23 cellular contexts compared by ENCODE assay signal in genomic region chr17:28878158-28878910, GRCh38. TPM values are rescaled to one million over a fixed set of nuclear protein-coding genes. Genes with fewer than 3 reads are reported as not detected.
A peak's percentile ranks its signal among the peaks of the same experiment; 100 is the strongest.
DNase-seq lines count a peak whose midpoint lies in the region; ATAC-seq and TF ChIP-seq lines count a peak whose summit lies in the region.
"Had no signal": no experiment of that assay in that cellular context is flagged by ENCODE, and none has a peak within 500 bp of the region (broad histone marks: within the 10 kb centered on the region; RNA-seq: fewer than 3 reads in every experiment).

No MANE protein-coding gene starts in this region.

- intact Hi-C loops in activated CD4-positive, alpha-beta memory T cell treated with anti-CD3 and anti-CD28 coated beads for 36 hours (cut with micrococcal nuclease): no loop called here

- H3K27ac Mint-ChIP-seq in activated CD4-positive, alpha-beta memory T cell treated with anti-CD3 and anti-CD28 coated beads for 36 hours: peak overlapping the region; percentile 9
- H3K27ac Mint-ChIP-seq in activated CD4-positive, alpha-beta memory T cell treated with anti-CD3 and anti-CD28 coated beads, Interleukin-2, amount 10 ng/mL, durations not matched to agents 7 days and 5 days: no peak overlapping the region
- H3K27ac Mint-ChIP-seq in activated naive CD8-positive, alpha-beta T cell treated with anti-CD3 and anti-CD28 coated beads, Interleukin-2, amount 50 U/mL, for 24 hours: peak overlapping the region; percentile 7
- H3K27ac Mint-ChIP-seq: activated T-helper 2 cell treated with anti-CD3 and anti-CD28 coated beads, Interferon-gamma antibody, Interleukin-2, Interleukin-4, amounts not matched to agents 10 μg/mL and 5 μg/mL and 100 μg/mL, durations not matched to agents 14 hours and 24 hours and 36 hours; mesothelial cell of epicardium; type B pancreatic cell had no signal

- H3K9me3 ChIP-seq in neutrophil (no peaks in the 10 kb centered on the region), Karpas-422 (ENCODE audit: low read length) (no peaks in the 10 kb centered on the region)
- H3K9me3 ChIP-seq: heart left ventricle, left lung, ovary, right atrium auricular region had no signal

- no peaks in the 10 kb centered on the region for H3K27me3 Mint-ChIP-seq in activated CD4-positive, alpha-beta memory T cell treated with anti-CD3 and anti-CD28 coated beads for 36 hours
- no peaks in the 10 kb centered on the region for H3K27me3 Mint-ChIP-seq in activated CD4-positive, alpha-beta memory T cell treated with anti-CD3 and anti-CD28 coated beads, Interleukin-2, amount 10 ng/mL, durations not matched to agents 7 days and 5 days
- H3K27me3 Mint-ChIP-seq in activated naive CD8-positive, alpha-beta T cell treated with anti-CD3 and anti-CD28 coated beads, Interleukin-2, amount 50 U/mL, for 24 hours: no peaks in the 10 kb centered on the region
- H3K27me3 Mint-ChIP-seq: type B pancreatic cell had no signal

- H3K9me3 Mint-ChIP-seq in activated CD4-positive, alpha-beta memory T cell treated with anti-CD3 and anti-CD28 coated beads for 36 hours: no peaks in the 10 kb centered on the region
- no peaks in the 10 kb centered on the region for H3K9me3 Mint-ChIP-seq in activated CD4-positive, alpha-beta memory T cell treated with anti-CD3 and anti-CD28 coated beads, Interleukin-2, amount 10 ng/mL, durations not matched to agents 7 days and 5 days
- no peaks in the 10 kb centered on the region for H3K9me3 Mint-ChIP-seq in activated naive CD8-positive, alpha-beta T cell treated with anti-CD3 and anti-CD28 coated beads, Interleukin-2, amount 50 U/mL, for 24 hours
- H3K9me3 Mint-ChIP-seq: activated T-helper 2 cell treated with anti-CD3 and anti-CD28 coated beads, Interferon-gamma antibody, Interleukin-2, Interleukin-4, amounts not matched to agents 10 μg/mL and 5 μg/mL and 100 μg/mL, durations not matched to agents 14 hours and 24 hours and 36 hours; mesothelial cell of epicardium; natural killer cell; type B pancreatic cell had no signal

- H2AFZ ChIP-seq in Karpas-422 (ENCODE audit: low read length): no peak overlapping the region
- H2AFZ ChIP-seq: GM23248 had no signal

- H3K4me2 ChIP-seq in Karpas-422 (ENCODE audit: low read depth, low read length, poor library complexity, severe bottlenecking): no peak overlapping the region

- no peak overlapping the region for H3K4me3 Mint-ChIP-seq in activated CD4-positive, alpha-beta memory T cell treated with anti-CD3 and anti-CD28 coated beads for 36 hours
- no peak overlapping the region for H3K4me3 Mint-ChIP-seq in activated CD4-positive, alpha-beta memory T cell treated with anti-CD3 and anti-CD28 coated beads, Interleukin-2, amount 10 ng/mL, durations not matched to agents 7 days and 5 days
- H3K4me3 Mint-ChIP-seq in activated naive CD8-positive, alpha-beta T cell treated with anti-CD3 and anti-CD28 coated beads, Interleukin-2, amount 50 U/mL, for 24 hours: no peak overlapping the region
- H3K4me3 Mint-ChIP-seq: mesothelial cell of epicardium, natural killer cell, type B pancreatic cell had no signal

- H3K4me1 ChIP-seq in neutrophil (ENCODE audit: control insufficient read depth in 1 of 2, insufficient read depth in 1 of 2, low read depth in 1 of 2, low read length in 1 of 2) (no peaks in the 10 kb centered on the region), Karpas-422 (ENCODE audit: low read length) (peaks cover 15% of the 10 kb centered on the region)
- H3K4me1 ChIP-seq: heart left ventricle, left lung, right atrium auricular region had no signal

- peaks cover 32% of the 10 kb centered on the region for H3K4me1 Mint-ChIP-seq in activated CD4-positive, alpha-beta memory T cell treated with anti-CD3 and anti-CD28 coated beads for 36 hours (ENCODE audit: low read depth)
- peaks cover 17% of the 10 kb centered on the region for H3K4me1 Mint-ChIP-seq in activated CD4-positive, alpha-beta memory T cell treated with anti-CD3 and anti-CD28 coated beads, Interleukin-2, amount 10 ng/mL, durations not matched to agents 7 days and 5 days
- peaks cover 32% of the 10 kb centered on the region for H3K4me1 Mint-ChIP-seq in activated naive CD8-positive, alpha-beta T cell treated with anti-CD3 and anti-CD28 coated beads, Interleukin-2, amount 50 U/mL, for 24 hours

- TF ChIP-seq CTCF in neutrophil (IDR thresholded peaks at IDR 0.05): no peak

- H3K4me3 ChIP-seq in neutrophil (ENCODE audit: low read depth in 1 of 2, low read length in 1 of 2) (no peak overlapping the region), Karpas-422 (ENCODE audit: low read length) (no peak overlapping the region)
- H3K4me3 ChIP-seq: GM23248, heart left ventricle, left lung, ovary, right atrium auricular region had no signal

- ATAC-seq in activated naive CD8-positive, alpha-beta T cell treated with anti-CD3 and anti-CD28 coated beads, Interleukin-2, amount 50 U/mL, for 24 hours: peak; percentile 67
- ATAC-seq in HG02623 (IDR thresholded peaks at IDR 0.05; ENCODE audit: unreplicated experiment): no peak

- peaks cover 60% of the 10 kb centered on the region for H3K36me3 ChIP-seq in neutrophil
- 0 out of 2 replicates have a peak, but pooled peaks cover 4% of the 10 kb centered on the region for H3K36me3 ChIP-seq in Karpas-422 (ENCODE audit: insufficient read depth, low read length)
- H3K36me3 ChIP-seq: ovary had no signal

- no peaks in the 10 kb centered on the region; the same call in 1 of the 2 replicates for H4K20me1 ChIP-seq in Karpas-422 (ENCODE audit: insufficient read depth, low read depth, low read length)

- H3K27ac ChIP-seq in neutrophil (peak overlapping the region; percentile 44), Karpas-422 (ENCODE audit: low read length) (no peak overlapping the region)
- H3K27ac ChIP-seq: GM23248, heart left ventricle, left lung, ovary, right atrium auricular region, WERI-Rb-1 had no signal

- CTCF ChIA-PET in activated CD4-positive, alpha-beta memory T cell treated with anti-CD3 and anti-CD28 coated beads for 36 hours (lab: Charles Lee): interaction anchor here (0.6 to 1.8 kb wide), 6 partner anchors 8 to 152 kb away, joined by 3 to 12 read pairs (median 4); no protein-coding TSS in a partner anchor
- CTCF ChIA-PET in activated CD4-positive, alpha-beta memory T cell treated with anti-CD3 and anti-CD28 coated beads, Interleukin-2, amount 10 ng/mL, durations not matched to agents 7 days and 5 days (lab: Charles Lee): interaction anchor here (0.6 to 2.6 kb wide), 3 partner anchors 114 to 168 kb away, joined by 3 to 11 read pairs (median 8); no protein-coding TSS in a partner anchor

- no peak for DNase-seq in activated CD4-positive, alpha-beta memory T cell treated with anti-CD3 and anti-CD28 coated beads for 36 hours
- DNase-seq in activated CD4-positive, alpha-beta memory T cell treated with anti-CD3 and anti-CD28 coated beads, Interleukin-2, amount 10 ng/mL, durations not matched to agents 7 days and 5 days: no peak
- DNase-seq in HT1080 (ENCODE audit: low read depth): peak; percentile 34
- DNase-seq in activated naive CD8-positive, alpha-beta T cell treated with anti-CD3 and anti-CD28 coated beads, Interleukin-2, amount 50 U/mL, for 24 hours: no peak
- no peak for DNase-seq in Karpas-422
- no peak for DNase-seq in NCI-H2029 treated with DMSO at 0.1 percent for 48 hours (lab: John Stamatoyannopoulos, UW)
- DNase-seq: activated CD8-positive, alpha-beta memory T cell treated with anti-CD3 and anti-CD28 coated beads for 24 hours; DND-41; heart left ventricle; natural killer cell; NCI-H1092 treated with DMSO at 0.1 percent for 48 hours; ovary; stimulated activated CD4-positive, alpha-beta T cell treated with anti-CD3 and anti-CD28 coated beads, Interleukin-12 subunit alpha, Interleukin-12 subunit beta, amount 100 ng/mL, for 4 hours; stimulated activated CD4-positive, alpha-beta T cell treated with anti-CD3 and anti-CD28 coated beads, Interleukin-4, amount 100 ng/mL, for 4 hours had no signal

- H3K9me2 ChIP-seq in Karpas-422 (replicated peaks; ENCODE audit: insufficient read depth, low read length): no peaks in the 10 kb centered on the region

- H3K9ac ChIP-seq in Karpas-422 (ENCODE audit: low read length): no peak overlapping the region
- H3K9ac ChIP-seq: GM23248 had no signal

- H3K27me3 ChIP-seq in neutrophil: no peaks in the 10 kb centered on the region
- H3K27me3 ChIP-seq in Karpas-422 (ENCODE audit: low read length): no peaks in the 10 kb centered on the region
- H3K27me3 ChIP-seq: heart left ventricle, left lung, ovary, right atrium auricular region had no signal

- H3K36me3 Mint-ChIP-seq in activated CD4-positive, alpha-beta memory T cell treated with anti-CD3 and anti-CD28 coated beads for 36 hours: peaks cover 38% of the 10 kb centered on the region
- H3K36me3 Mint-ChIP-seq in activated CD4-positive, alpha-beta memory T cell treated with anti-CD3 and anti-CD28 coated beads, Interleukin-2, amount 10 ng/mL, durations not matched to agents 7 days and 5 days (ENCODE audit: low read depth): peaks cover 55% of the 10 kb centered on the region
- peaks cover 18% of the 10 kb centered on the region for H3K36me3 Mint-ChIP-seq in activated naive CD8-positive, alpha-beta T cell treated with anti-CD3 and anti-CD28 coated beads, Interleukin-2, amount 50 U/mL, for 24 hours (ENCODE audit: low read depth)

- no peaks in the 10 kb centered on the region for H3K79me2 ChIP-seq in Karpas-422 (ENCODE audit: low read length)

- POLR2A ChIA-PET in activated CD4-positive, alpha-beta memory T cell treated with anti-CD3 and anti-CD28 coated beads for 36 hours (lab: Charles Lee): interaction anchor here (0.6 to 1.9 kb wide), 3 partner anchors 15 to 151 kb away, joined by 3 to 4 read pairs (median 3); no protein-coding TSS in a partner anchor
- POLR2A ChIA-PET in activated CD4-positive, alpha-beta memory T cell treated with anti-CD3 and anti-CD28 coated beads, Interleukin-2, amount 10 ng/mL, durations not matched to agents 7 days and 5 days (lab: Charles Lee): interaction anchor here (1.4 to 2.2 kb wide), 2 partner anchors 14 to 19 kb away, joined by 4 to 6 read pairs; partner anchors contain the start of gene FLOT2

RNA-seq across cellular contexts. Expression of gene FLOT2, which starts 19.2 kb away (rescaled TPM):
- total RNA-seq in activated CD4-positive, alpha-beta memory T cell treated with anti-CD3 and anti-CD28 coated beads for 36 hours: 100 to 1,000 TPM; 110 to 118 TPM
- total RNA-seq in activated CD4-positive, alpha-beta memory T cell treated with anti-CD3 and anti-CD28 coated beads, Interleukin-2, amount 10 ng/mL, durations not matched to agents 7 days and 5 days: 100 to 1,000 TPM; 193 to 200 TPM
- 23.4 and 28.1 TPM in 2 replicates for total RNA-seq in HT1080 (2014; rRNA removed; shearing (Covaris generic))
- polyA plus RNA-seq in HT1080 (2015; cell fraction: cytosol; rRNA removed): 46.8 and 46.9 TPM in 2 replicates
- polyA plus RNA-seq in HT1080 (2015; cell fraction: nucleus; rRNA removed): 31.1 and 33.8 TPM in 2 replicates
- total RNA-seq in Karpas-422 (2014; rRNA removed; shearing (Covaris generic); ENCODE audit: low replicate concordance): 35.8 and 57.8 TPM in 2 replicates

RNA-seq across cellular contexts. Expression of gene ERAL1, which starts 23.5 kb away (rescaled TPM):
- 10 to 100 TPM; 43.0 to 48.5 TPM for total RNA-seq in activated CD4-positive, alpha-beta memory T cell treated with anti-CD3 and anti-CD28 coated beads for 36 hours
- 10 to 100 TPM; 34.6 to 35.2 TPM for total RNA-seq in activated CD4-positive, alpha-beta memory T cell treated with anti-CD3 and anti-CD28 coated beads, Interleukin-2, amount 10 ng/mL, durations not matched to agents 7 days and 5 days
- 35.4 and 47.1 TPM in 2 replicates for total RNA-seq in HT1080 (2014; rRNA removed; shearing (Covaris generic))
- polyA plus RNA-seq in HT1080 (2015; cell fraction: cytosol; rRNA removed): 69.2 and 72.9 TPM in 2 replicates
- polyA plus RNA-seq in HT1080 (2015; cell fraction: nucleus; rRNA removed): 74.1 and 78.7 TPM in 2 replicates
- total RNA-seq in Karpas-422 (2014; rRNA removed; shearing (Covaris generic); ENCODE audit: low replicate concordance): 19.5 and 46.2 TPM in 2 replicates

RNA-seq across cellular contexts. Expression of gene DHRS13, which starts 24.5 kb away (rescaled TPM):
- total RNA-seq in activated CD4-positive, alpha-beta memory T cell treated with anti-CD3 and anti-CD28 coated beads for 36 hours: 10 to 100 TPM; 18.0 to 20.6 TPM
- 10 to 100 TPM; 25.2 to 25.7 TPM for total RNA-seq in activated CD4-positive, alpha-beta memory T cell treated with anti-CD3 and anti-CD28 coated beads, Interleukin-2, amount 10 ng/mL, durations not matched to agents 7 days and 5 days
- 8.7 and 13.6 TPM in 2 replicates for total RNA-seq in HT1080 (2014; rRNA removed; shearing (Covaris generic))
- polyA plus RNA-seq in HT1080 (2015; cell fraction: cytosol; rRNA removed): 7.0 and 7.8 TPM in 2 replicates
- 5.3 and 8.6 TPM in 2 replicates for polyA plus RNA-seq in HT1080 (2015; cell fraction: nucleus; rRNA removed)
- total RNA-seq in Karpas-422 (2014; rRNA removed; shearing (Covaris generic); ENCODE audit: low replicate concordance): 12.9 and 26.5 TPM in 2 replicates

RNA-seq across cellular contexts. Expression of gene FAM222B, which starts 35.7 kb away (rescaled TPM):
- 10 to 100 TPM; 18.6 to 21.5 TPM for total RNA-seq in activated CD4-positive, alpha-beta memory T cell treated with anti-CD3 and anti-CD28 coated beads for 36 hours
- total RNA-seq in activated CD4-positive, alpha-beta memory T cell treated with anti-CD3 and anti-CD28 coated beads, Interleukin-2, amount 10 ng/mL, durations not matched to agents 7 days and 5 days: 10 to 100 TPM; 15.5 to 17.1 TPM
- total RNA-seq in HT1080 (2014; rRNA removed; shearing (Covaris generic)): 4.4 and 11.9 TPM in 2 replicates
- 15.4 and 16.1 TPM in 2 replicates for polyA plus RNA-seq in HT1080 (2015; cell fraction: cytosol; rRNA removed)
- 6.5 and 10.9 TPM in 2 replicates for polyA plus RNA-seq in HT1080 (2015; cell fraction: nucleus; rRNA removed)
- 8.0 and 9.6 TPM in 2 replicates for total RNA-seq in Karpas-422 (2014; rRNA removed; shearing (Covaris generic); ENCODE audit: low replicate concordance)
